In the genomic region with DNA sequence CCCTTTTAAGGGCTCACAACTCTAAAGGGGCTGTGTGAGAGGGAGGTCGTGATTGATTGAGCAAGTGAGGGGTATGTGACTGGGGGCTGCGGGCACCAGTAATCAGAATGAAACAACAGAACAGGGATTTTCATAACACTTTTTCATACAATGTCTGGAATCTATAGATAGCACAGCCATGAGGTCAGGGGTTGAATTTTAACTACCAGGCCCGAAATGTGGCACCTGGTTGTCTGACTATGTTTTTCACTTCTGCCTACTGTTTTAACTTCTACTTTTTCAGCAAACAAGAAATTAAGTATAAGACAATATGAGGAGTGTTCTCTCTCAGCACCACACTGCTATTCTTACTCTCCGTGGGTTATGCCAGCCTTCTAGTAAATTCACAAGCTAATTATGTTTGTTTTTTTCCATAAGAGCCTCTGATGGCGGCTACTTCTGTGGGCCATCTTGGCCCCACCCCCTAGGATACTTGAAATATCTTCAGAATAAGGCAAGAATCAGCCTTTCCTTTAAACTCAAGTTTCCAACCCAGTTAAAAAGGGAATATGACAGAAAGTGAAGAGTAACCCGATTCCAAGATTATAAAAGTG, we compare ENCODE assay signal across 30 cellular contexts.
DNase-seq lines count a peak whose midpoint lies in the region; ATAC-seq and TF ChIP-seq lines count a peak whose summit lies in the region.
"Had no signal": no experiment of that assay in that cellular context is flagged by ENCODE, and none has a peak within 500 bp of the region (broad histone marks: within the 10 kb centered on the region; RNA-seq: fewer than 3 reads in every experiment).

No MANE protein-coding gene starts in this region.

- TF ChIP-seq CTCF in osteoblast (IDR thresholded peaks at IDR 0.05; ENCODE audit: extremely low read depth, low read depth, low read length) = no peak

- no peak overlapping the region for H3K9ac ChIP-seq in iPS-20b (ENCODE audit: low read depth, low read length)
- H3K9ac ChIP-seq: GM23248 had no signal

- peak; percentile 68 for ATAC-seq in GM18907 (IDR thresholded peaks at IDR 0.05; ENCODE audit: unreplicated experiment)
- peak; percentile 85 for ATAC-seq in GM21786 (IDR thresholded peaks at IDR 0.05; ENCODE audit: unreplicated experiment)
- peak; percentile 68 for ATAC-seq in HG03159 (IDR thresholded peaks at IDR 0.05; ENCODE audit: unreplicated experiment)
- ATAC-seq: esophagus mucosa; left ventricle myocardium superior; natural killer cell; Panc1; stimulated activated effector memory CD8-positive, alpha-beta T cell treated with anti-CD3 and anti-CD28 coated beads, Interleukin-12 subunit alpha, Interleukin-12 subunit beta, amount 100 ng/mL, for 72 hours had no signal

- no peak overlapping the region for H3K4me2 ChIP-seq in osteoblast (ENCODE audit: insufficient read depth, low read length)

- H3K27me3 ChIP-seq in iPS-20b (ENCODE audit: insufficient read depth, low read length) = no peaks in the 10 kb centered on the region
- H3K27me3 ChIP-seq in osteoblast (ENCODE audit: insufficient read depth, low read length) = no peaks in the 10 kb centered on the region
- H3K27me3 ChIP-seq: colonic mucosa, MG63, ovary, suprapubic skin had no signal

- H3K4me3 ChIP-seq in iPS-20b (ENCODE audit: low read length) = peak overlapping the region; percentile 44; the same call in 1 of the 2 replicates
- no peak overlapping the region for H3K4me3 ChIP-seq in osteoblast (ENCODE audit: insufficient read depth, low read length)
- H3K4me3 ChIP-seq: colonic mucosa, GM23248, MG63, ovary, suprapubic skin had no signal

- no peaks in the 10 kb centered on the region for H4K20me1 ChIP-seq in osteoblast (ENCODE audit: insufficient read depth, low read length)

- H3K27ac ChIP-seq in iPS-20b (ENCODE audit: low read length) = no peak overlapping the region
- H3K27ac ChIP-seq in osteoblast (ENCODE audit: low read depth, low read length) = no peak overlapping the region
- H3K27ac ChIP-seq: colonic mucosa, GM23248, ovary, suprapubic skin had no signal

- H3K4me1 ChIP-seq in iPS-20b (ENCODE audit: insufficient read depth, low read length) (no peaks in the 10 kb centered on the region), osteoblast (ENCODE audit: insufficient read depth, low read length) (no peaks in the 10 kb centered on the region)
- H3K4me1 ChIP-seq: colonic mucosa, suprapubic skin had no signal

- H3K36me3 ChIP-seq in iPS-20b (ENCODE audit: insufficient read depth, low read depth, low read length) (no peaks in the 10 kb centered on the region), osteoblast (ENCODE audit: insufficient read depth, low read length) (no peaks in the 10 kb centered on the region)
- H3K36me3 ChIP-seq: colonic mucosa, MG63, ovary, suprapubic skin had no signal

- H3K79me2 ChIP-seq in osteoblast (ENCODE audit: insufficient read depth, low read length) = no peaks in the 10 kb centered on the region

- H3K9me3 ChIP-seq in iPS-20b (ENCODE audit: insufficient read depth, low read depth, low read length) (no peaks in the 10 kb centered on the region), osteoblast (ENCODE audit: low read depth, low read length) (no peaks in the 10 kb centered on the region)
- H3K9me3 ChIP-seq: colonic mucosa, MG63, ovary had no signal

- no peak for DNase-seq in activated naive CD4-positive, alpha-beta T cell treated with Interleukin-2 at 50 U/mL for 16 hours
- DNase-seq in OCI-M1 (lab: John Stamatoyannopoulos, UW) (no peak), osteoblast (ENCODE audit: insufficient read length, low spot score, missing footprints) (no peak)
- DNase-seq: activated CD4-positive, alpha-beta T cell treated with anti-CD3 and anti-CD28 coated beads, Interleukin-2, amount 50 U/mL, for 48 hours; activated CD8-positive, alpha-beta memory T cell treated with anti-CD3 and anti-CD28 coated beads, Interleukin-2, amount 50 U/mL, for 4 hours; C1 segment of cervical spinal cord; colonic mucosa; effector memory CD4-positive, alpha-beta T cell; foreskin melanocyte; GM23248; KBM-7; left ventricle myocardium superior; MG63; midbrain; natural killer cell; NCI-H1417; NCI-H2107; NCI-H446 treated with DMSO at 0.1 percent for 48 hours; SHP77 treated with DMSO at 0.1 percent for 48 hours; stimulated activated CD4-positive, alpha-beta T cell treated with anti-CD3 and anti-CD28 coated beads, Interleukin-2, amount 100 ng/mL, for 48 hours; T-helper 9 cell had no signal

- H2AFZ ChIP-seq in osteoblast (ENCODE audit: low read length) = no peak overlapping the region
- H2AFZ ChIP-seq: GM23248 had no signal
